Comparison of ENCODE assay signal across 8 cellular contexts in the genomic region with DNA sequence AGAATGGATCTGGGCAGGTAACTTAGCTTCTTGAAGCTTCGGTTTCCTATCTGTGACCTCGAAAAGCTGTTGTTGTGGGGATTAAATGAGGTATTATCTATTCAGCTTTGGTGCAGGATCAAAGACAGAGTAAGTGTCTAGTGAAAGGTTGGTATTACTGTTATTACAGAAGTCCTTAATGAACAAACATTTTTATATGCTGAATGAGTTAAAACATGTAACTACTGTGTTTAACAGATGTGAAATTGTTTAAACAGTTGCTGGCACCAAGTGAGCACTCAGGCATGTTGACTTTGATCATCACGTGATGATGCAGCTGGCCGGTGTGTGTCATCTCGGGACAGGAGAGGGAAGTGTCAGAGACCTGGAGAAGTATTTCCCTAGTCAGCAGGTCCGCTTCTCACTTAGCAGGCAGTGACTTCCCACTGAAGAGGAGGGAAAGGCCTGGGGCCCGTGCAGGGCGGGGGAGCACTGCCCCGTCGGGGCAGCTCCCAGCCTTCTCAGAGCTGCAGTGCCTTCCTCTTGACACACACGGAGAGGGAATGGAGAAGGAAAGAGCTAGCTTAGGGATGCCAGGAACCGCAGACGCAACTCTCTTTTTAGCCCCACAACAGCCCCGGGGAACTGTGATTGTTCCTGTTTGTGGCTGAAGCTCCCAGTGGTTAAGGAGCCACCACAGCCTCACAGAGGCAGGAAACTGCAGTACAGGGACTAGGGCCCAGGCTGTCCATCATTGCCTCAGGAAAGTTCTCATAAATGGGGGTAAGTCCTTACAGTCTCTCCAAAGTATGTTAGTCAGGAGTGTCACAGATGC. TPM values are rescaled to one million over a fixed set of nuclear protein-coding genes. Genes with fewer than 3 reads are reported as not detected.
A peak's percentile ranks its signal among the peaks of the same experiment; 100 is the strongest.
DNase-seq lines count a peak whose midpoint lies in the region; ATAC-seq and TF ChIP-seq lines count a peak whose summit lies in the region.

No MANE protein-coding gene starts in this region.

- peaks cover 49% of the 10 kb centered on the region for H3K36me3 Mint-ChIP-seq in neural progenitor cell

- H3K27ac ChIP-seq in epithelial cell of prostate (peak overlapping the region; percentile 66), parathyroid adenoma (no peak overlapping the region), neural progenitor cell (no peak overlapping the region), MM.1S (ENCODE audit: low read length) (no peak overlapping the region)

- H3K9ac ChIP-seq in parathyroid adenoma (no peak overlapping the region), neural progenitor cell (no peak overlapping the region), MM.1S (ENCODE audit: low read length) (no peak overlapping the region)

- peaks cover 8% of the 10 kb centered on the region for H3F3A ChIP-seq in neural progenitor cell (ENCODE audit: low read depth)
- H3F3A ChIP-seq in MM.1S (ENCODE audit: insufficient read depth, low read length): no peaks in the 10 kb centered on the region

- H3K4me1 ChIP-seq in parathyroid adenoma: no peaks in the 10 kb centered on the region
- H3K4me1 ChIP-seq in neural progenitor cell: peaks cover 9% of the 10 kb centered on the region
- H3K4me1 ChIP-seq in MM.1S (ENCODE audit: low read length): no peaks in the 10 kb centered on the region

- H3K79me2 ChIP-seq in parathyroid adenoma (no peaks in the 10 kb centered on the region), neural progenitor cell (ENCODE audit: low read depth) (no peaks in the 10 kb centered on the region), MM.1S (ENCODE audit: low read length) (no peaks in the 10 kb centered on the region)

- H3K4me3 Mint-ChIP-seq in neural progenitor cell: no peak overlapping the region

- no peaks in the 10 kb centered on the region for H3K9me3 ChIP-seq in parathyroid adenoma (ENCODE audit: control insufficient read depth, low read length)
- H3K9me3 ChIP-seq in neural progenitor cell (ENCODE audit: low read depth): no peaks in the 10 kb centered on the region
- H3K9me3 ChIP-seq in MM.1S (replicated peaks; ENCODE audit: insufficient read depth, low read length): no peaks in the 10 kb centered on the region

- DNase-seq in NCI-H1092 treated with DMSO at 0.1 percent for 48 hours (lab: John Stamatoyannopoulos, UW) (peak; percentile 37), NCI-H1092 (lab: John Stamatoyannopoulos, UW) (no peak), NCI-H748 treated with DMSO at 0.1 percent for 48 hours (lab: John Stamatoyannopoulos, UW) (peak; percentile 81), epithelial cell of prostate (ENCODE audit: low read depth, low spot score) (peak; percentile 73), neural progenitor cell (ENCODE audit: low spot score) (no peak), MM.1S (no peak)

- H4K20me1 ChIP-seq in neural progenitor cell (ENCODE audit: low read depth) (no peaks in the 10 kb centered on the region), MM.1S (ENCODE audit: insufficient read depth, low read length) (no peaks in the 10 kb centered on the region)

- peaks cover 10% of the 10 kb centered on the region for H3K4me1 Mint-ChIP-seq in neural progenitor cell

- no peaks in the 10 kb centered on the region for H3K27me3 Mint-ChIP-seq in neural progenitor cell (ENCODE audit: insufficient read depth, low read depth)

- H3K9me2 ChIP-seq in MM.1S (replicated peaks; ENCODE audit: insufficient read depth, low read length): no peaks in the 10 kb centered on the region

- H3K27me3 ChIP-seq in parathyroid adenoma (ENCODE audit: control insufficient read depth, insufficient read depth, low read length) (no peaks in the 10 kb centered on the region), neural progenitor cell (no peaks in the 10 kb centered on the region), MM.1S (replicated peaks; ENCODE audit: insufficient read depth, low read length) (no peaks in the 10 kb centered on the region)

- no peaks in the 10 kb centered on the region for H3K9me3 Mint-ChIP-seq in neural progenitor cell

- H3K4me2 ChIP-seq in parathyroid adenoma (ENCODE audit: low read length) (peak overlapping the region; percentile 4), neural progenitor cell (no peak overlapping the region), MM.1S (ENCODE audit: low read depth, low read length) (no peak overlapping the region)

- H3K4me3 ChIP-seq in parathyroid adenoma (ENCODE audit: low read depth, low read length) (no peak overlapping the region), neural progenitor cell (no peak overlapping the region), MM.1S (ENCODE audit: low read length) (no peak overlapping the region)

- no peak overlapping the region for H3K27ac Mint-ChIP-seq in neural progenitor cell

- H3K36me3 ChIP-seq in parathyroid adenoma (ENCODE audit: control insufficient read depth, insufficient read depth, low read length) (no peaks in the 10 kb centered on the region), neural progenitor cell (peaks cover 21% of the 10 kb centered on the region), MM.1S (replicated peaks; ENCODE audit: insufficient read depth, low read length) (no peaks in the 10 kb centered on the region)

- TF ChIP-seq CTCF in parathyroid adenoma (IDR thresholded peaks at IDR 0.05) (no peak), neural progenitor cell (IDR thresholded peaks at IDR 0.05) (no peak), MM.1S (IDR thresholded peaks at IDR 0.05; ENCODE audit: low read length) (no peak)

- H2AFZ ChIP-seq in parathyroid adenoma: no peak overlapping the region
- H2AFZ ChIP-seq in neural progenitor cell (replicated peaks): no peak overlapping the region
- no peak overlapping the region for H2AFZ ChIP-seq in MM.1S (ENCODE audit: low read length)

- ATAC-seq in GM21723 (IDR thresholded peaks at IDR 0.05; ENCODE audit: unreplicated experiment): no peak

RNA-seq across cellular contexts. Expression of a gene that starts 18.0 kb away (rescaled TPM):
- 57.9 and 117 TPM in 2 replicates for total RNA-seq in neural progenitor cell (ENCODE audit: low replicate concordance)

RNA-seq across cellular contexts. Expression of a gene that starts 20.8 kb away (rescaled TPM):
- total RNA-seq in neural progenitor cell (ENCODE audit: low replicate concordance): 44.5 TPM in 2 replicates

Comparison
In these comparisons a context has a peak if more than half of its experiments do, and no peak if none do; other contexts are left out.
1. DNase-seq: peak in NCI-H1092 treated with DMSO at 0.1 percent for 48 hours (single experiment), NCI-H748 treated with DMSO at 0.1 percent for 48 hours (single experiment) and epithelial cell of prostate (single experiment); none in NCI-H1092 (single experiment), neural progenitor cell (single experiment) and MM.1S (single experiment).